ENCODE assay signal across 18 cellular contexts in genomic region chr13:63901630-63902029, GRCh38.
DNase-seq lines count a peak whose midpoint lies in the region; TF ChIP-seq lines count a peak whose summit lies in the region.
"Had no signal": no experiment of that assay in that cellular context is flagged by ENCODE, and none has a peak within 500 bp of the region (broad histone marks: within the 10 kb centered on the region; RNA-seq: fewer than 3 reads in every experiment).

No MANE protein-coding gene starts in this region.

- in situ Hi-C loops in SK-MEL-5 (cut with HindIII; ENCODE audit: low pct_unique_long_range_greater_than_20kb, low sequenced_read_pairs) = no loop called here

- no peak overlapping the region for H2AK5ac ChIP-seq in mesendoderm (ENCODE audit: low read length)

- TF ChIP-seq CTCF in dorsolateral prefrontal cortex (IDR thresholded peaks at IDR 0.05 in 54 of 56, conservative IDR thresholded peaks at IDR 0.05 in 2 of 56; ENCODE audit: low read depth in 1 of 56, partially characterized antibody in 56 of 56) (no peak), SK-N-SH (IDR thresholded peaks at IDR 0.05) (no peak)

- H2AFZ ChIP-seq in SK-N-SH (ENCODE audit: low read depth) = no peak overlapping the region
- H2AFZ ChIP-seq: PC-9 had no signal

- H2BK5ac ChIP-seq in mesendoderm (ENCODE audit: low read length) = no peak overlapping the region

- H3K27me3 ChIP-seq in mesendoderm (ENCODE audit: insufficient read depth, low read length, poor library complexity) (no peaks in the 10 kb centered on the region), dorsolateral prefrontal cortex (peaks cover 0 to 3% (median 0%) of the 10 kb centered on the region in 45 donors), SK-N-SH (ENCODE audit: insufficient read depth) (no peaks in the 10 kb centered on the region)

- H2BK15ac ChIP-seq in mesendoderm (replicated peaks; ENCODE audit: low read depth) = no peak overlapping the region

- H3K9me3 ChIP-seq in SK-N-SH = no peaks in the 10 kb centered on the region
- H3K9me3 ChIP-seq: HAP-1 had no signal

- no peak overlapping the region for H3K23ac ChIP-seq in mesendoderm (ENCODE audit: low read length)

- no peak for TF ChIP-seq RAD21 in SK-N-SH (IDR thresholded peaks at IDR 0.05; ENCODE audit: low read length)

- WGBS in mesendoderm (ENCODE audit: extremely low coverage, insufficient coverage, low lambda C conversion rate) = no CpG with 5 or more reads among the region's 5 CpGs
- WGBS in SK-N-SH (ENCODE audit: low lambda C conversion rate) = 78% methylated on average over 5 of the region's 5 CpGs

- H3F3A ChIP-seq in SK-N-SH (replicated peaks; ENCODE audit: insufficient read depth) = no peaks in the 10 kb centered on the region

- no peak overlapping the region for H3K4ac ChIP-seq in mesendoderm (ENCODE audit: low read depth, low read length)

- TF ChIP-seq EP300 in SK-N-SH (IDR thresholded peaks at IDR 0.05; ENCODE audit: borderline replicate concordance in 1 of 2, low read depth in 1 of 2, low read length in 1 of 2) = no peak

- H4K5ac ChIP-seq in mesendoderm (ENCODE audit: low read length) = no peak overlapping the region

- H3K9me2 ChIP-seq in SK-N-SH = no peaks in the 10 kb centered on the region

- H3K4me2 ChIP-seq in mesendoderm (ENCODE audit: low read length) = no peak overlapping the region
- H3K4me2 ChIP-seq in SK-N-SH = no peak overlapping the region
- H3K4me2 ChIP-seq: KMS-11, PC-9 had no signal

- H3K56ac ChIP-seq in mesendoderm (ENCODE audit: low read length) = no peak overlapping the region

- no peak overlapping the region for H4K8ac ChIP-seq in mesendoderm (ENCODE audit: low read depth, low read length)

- CTCF ChIA-PET in SK-N-SH (lab: Yijun Ruan, JAX) = no interaction called here

- H3K18ac ChIP-seq in mesendoderm (ENCODE audit: low read length) = no peak overlapping the region

- H3K79me2 ChIP-seq in mesendoderm (ENCODE audit: control insufficient read depth, insufficient read depth, low read length) (no peaks in the 10 kb centered on the region), SK-N-SH (ENCODE audit: insufficient read depth) (no peaks in the 10 kb centered on the region)

- no peaks in the 10 kb centered on the region for H3K79me1 ChIP-seq in mesendoderm (ENCODE audit: low read length)

- no peak overlapping the region for H3K9ac ChIP-seq in mesendoderm (ENCODE audit: low read length)
- H3K9ac ChIP-seq in SK-N-SH = no peak overlapping the region
- H3K9ac ChIP-seq: KMS-11 had no signal

- H3K4me3 ChIP-seq in mesendoderm (ENCODE audit: low read length) = no peak overlapping the region
- H3K4me3 ChIP-seq in dorsolateral prefrontal cortex = no peak overlapping the region
- no peak overlapping the region for H3K4me3 ChIP-seq in SK-N-SH (ENCODE audit: low read depth in 2 of 2, low read length in 1 of 2)
- H3K4me3 ChIP-seq: HAP-1, PC-9 had no signal

- no peaks in the 10 kb centered on the region for H3K4me1 ChIP-seq in mesendoderm (ENCODE audit: control insufficient read depth, low read depth, low read length)
- no peaks in the 10 kb centered on the region for H3K4me1 ChIP-seq in SK-N-SH (ENCODE audit: control insufficient read depth in 1 of 2, insufficient read depth in 2 of 2, low read depth in 1 of 2, low read length in 1 of 2)
- H3K4me1 ChIP-seq: HAP-1 had no signal

- POLR2A ChIA-PET in SK-N-SH (lab: Yijun Ruan, JAX) = no interaction called here

- no peaks in the 10 kb centered on the region for H4K20me1 ChIP-seq in SK-N-SH (ENCODE audit: insufficient read depth)

- DNase-seq in NCI-H748 (lab: John Stamatoyannopoulos, UW; ENCODE audit: unreplicated experiment) (peak; percentile 15), NCI-H748 treated with DMSO at 0.1 percent for 48 hours (lab: John Stamatoyannopoulos, UW) (no peak), HuH-7 (ENCODE audit: low spot score) (peak; percentile 0), SK-MEL-5 (ENCODE audit: low read depth, low spot score) (peak; percentile 42), mesendoderm (peak; percentile 29), dorsolateral prefrontal cortex (no peak), SK-N-SH (no peak), amniotic stem cell (lab: John Stamatoyannopoulos, UW) (no peak)
- DNase-seq: CD4-positive, alpha-beta T cell; DMS153; MM.1S; NCI-H1105 treated with DMSO at 0.1 percent for 48 hours; NCI-H1930; NCI-H524; PC-9; T-helper 17 cell had no signal

- H3K27ac ChIP-seq in mesendoderm (ENCODE audit: low read depth, low read length) (no peak overlapping the region), dorsolateral prefrontal cortex (no peak overlapping the region), SK-N-SH (ENCODE audit: low read depth in 2 of 2, low read length in 1 of 2) (no peak overlapping the region)
- H3K27ac ChIP-seq: KMS-11, PC-9 had no signal

- no peak overlapping the region for H2BK120ac ChIP-seq in mesendoderm (ENCODE audit: low read depth, low read length)

- no peaks in the 10 kb centered on the region for H3K36me3 ChIP-seq in mesendoderm (ENCODE audit: control insufficient read depth, insufficient read depth, low read length)
- no peaks in the 10 kb centered on the region for H3K36me3 ChIP-seq in SK-N-SH (replicated peaks in 1 of 2; ENCODE audit: control insufficient read depth in 1 of 2, insufficient read depth in 2 of 2, low read length in 1 of 2)
- H3K36me3 ChIP-seq: HAP-1 had no signal

- intact Hi-C loops in dorsolateral prefrontal cortex (cut with DNase I) = no loop called here

TF ChIP-seq in SK-N-SH, 30 proteins besides CTCF, POLR2A, EP300 and RAD21 (continues in another document):
- TF ChIP-seq JUND (IDR thresholded peaks at IDR 0.05) (no peak), MXI1 (IDR thresholded peaks at IDR 0.05; ENCODE audit: low read depth, low read length) (no peak), ZBTB33 (IDR thresholded peaks at IDR 0.05; ENCODE audit: borderline replicate concordance, low read depth) (no peak), USF1 (IDR thresholded peaks at IDR 0.05; ENCODE audit: borderline replicate concordance, low read depth) (no peak), REST (IDR thresholded peaks at IDR 0.05; ENCODE audit: low read depth, low read length) (no peak), MEF2A (IDR thresholded peaks at IDR 0.05; ENCODE audit: borderline replicate concordance, low read depth) (no peak), FOSL2 (IDR thresholded peaks at IDR 0.05; ENCODE audit: borderline replicate concordance, low read depth) (no peak), ELF1 (IDR thresholded peaks at IDR 0.05) (no peak), EZH2phosphoT487 (IDR thresholded peaks at IDR 0.05; ENCODE audit: borderline replicate concordance, low read depth) (no peak), SIN3A (IDR thresholded peaks at IDR 0.05; ENCODE audit: borderline replicate concordance, low read depth, low read length) (no peak), GABPA (IDR thresholded peaks at IDR 0.05; ENCODE audit: low read depth) (no peak), NFIC (IDR thresholded peaks at IDR 0.05; ENCODE audit: borderline replicate concordance) (no peak)

Comparison
In these comparisons a context has a peak if more than half of its experiments do, and no peak if none do; other contexts are left out.
1. DNase-seq: peak in NCI-H748 (single experiment), HuH-7 (single experiment), SK-MEL-5 (single experiment) and mesendoderm (single experiment); none in NCI-H748 treated with DMSO at 0.1 percent for 48 hours (single experiment), dorsolateral prefrontal cortex (0 of 10), SK-N-SH (single experiment) and amniotic stem cell (single experiment).